ENCODE assay signal across 14 cellular contexts in the genomic region with DNA sequence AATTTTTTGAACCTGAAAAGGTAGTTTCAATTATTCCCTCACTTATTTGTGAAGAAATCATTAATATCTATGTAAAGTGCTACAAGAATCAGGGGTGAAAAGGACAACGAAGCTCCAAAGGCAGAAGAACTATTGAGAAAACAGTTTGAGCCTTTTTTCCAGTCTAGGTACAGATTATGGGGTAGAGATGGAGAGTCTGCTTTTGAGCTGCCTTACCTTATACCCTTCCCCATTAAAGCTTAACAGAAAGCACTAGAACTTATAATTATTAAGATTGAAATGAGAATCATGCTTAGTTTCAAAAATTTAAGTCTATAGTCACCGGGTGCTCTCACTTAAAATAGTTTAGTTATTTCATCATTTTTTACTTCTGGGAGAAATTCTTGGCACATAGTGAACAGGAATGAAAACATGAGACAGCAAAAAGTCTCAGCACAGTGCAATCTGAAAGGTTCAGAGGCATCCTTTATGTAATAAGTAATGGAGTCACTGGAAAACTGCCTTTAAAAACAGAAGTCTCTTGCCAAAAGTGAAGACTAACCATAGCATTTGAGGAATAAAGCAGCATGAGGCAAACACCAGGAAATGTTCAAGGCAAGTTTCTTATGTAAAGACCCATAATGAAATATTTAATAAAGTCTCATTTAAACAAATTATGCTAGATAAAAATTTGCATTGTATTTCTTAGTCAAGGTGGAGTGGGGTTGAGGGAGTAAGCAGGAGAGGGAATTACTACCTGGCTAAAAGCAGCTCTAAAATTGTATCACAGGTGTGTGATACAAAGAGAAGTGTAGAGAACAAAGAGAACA. TPM values are rescaled to one million over a fixed set of nuclear protein-coding genes. Genes with fewer than 3 reads are reported as not detected.
DNase-seq lines count a peak whose midpoint lies in the region; ATAC-seq and TF ChIP-seq lines count a peak whose summit lies in the region.
"Had no signal": no experiment of that assay in that cellular context is flagged by ENCODE, and none has a peak within 500 bp of the region (broad histone marks: within the 10 kb centered on the region; RNA-seq: fewer than 3 reads in every experiment).

No MANE protein-coding gene starts in this region.

- H3K4me3 Mint-ChIP-seq in nephron, result peak overlapping the region in 1 of 3 experiments; percentile 8
- no peak overlapping the region for H3K4me3 Mint-ChIP-seq in CD8-positive, alpha-beta T cell
- no peak overlapping the region for H3K4me3 Mint-ChIP-seq in activated naive CD4-positive, alpha-beta T cell treated with anti-CD3 and anti-CD28 coated beads for 36 hours
- H3K4me3 Mint-ChIP-seq: CD4-positive, alpha-beta T cell had no signal

- no peaks in the 10 kb centered on the region for H3K9me3 Mint-ChIP-seq in nephron
- H3K9me3 Mint-ChIP-seq in CD8-positive, alpha-beta T cell, result no peaks in the 10 kb centered on the region
- H3K9me3 Mint-ChIP-seq in activated naive CD4-positive, alpha-beta T cell treated with anti-CD3 and anti-CD28 coated beads for 36 hours, result peaks cover 1% of the 10 kb centered on the region
- H3K9me3 Mint-ChIP-seq: CD4-positive, alpha-beta T cell had no signal

- no peaks in the 10 kb centered on the region for H3K4me1 ChIP-seq in CD8-positive, alpha-beta T cell (ENCODE audit: insufficient read depth, low read length)

- intact Hi-C loops in dorsolateral prefrontal cortex (cut with DNase I), result loop anchor here in 1 of 2 donors (10.0 kb wide), 2 partner anchors 142 to 172 kb away; no protein-coding TSS in a partner anchor
- intact Hi-C loops in CD8-positive, alpha-beta T cell (cut with DNase I, micrococcal nuclease), result no loop called here
- intact Hi-C loops in activated naive CD4-positive, alpha-beta T cell treated with anti-CD3 and anti-CD28 coated beads for 36 hours (cut with micrococcal nuclease), result no loop called here

- peaks cover 10% of the 10 kb centered on the region for H3K27me3 Mint-ChIP-seq in nephron (ENCODE audit: low read depth)
- H3K27me3 Mint-ChIP-seq in CD8-positive, alpha-beta T cell (ENCODE audit: low read depth), result peaks cover 26% of the 10 kb centered on the region
- H3K27me3 Mint-ChIP-seq in activated naive CD4-positive, alpha-beta T cell treated with anti-CD3 and anti-CD28 coated beads for 36 hours (ENCODE audit: low read depth), result peaks cover 36% of the 10 kb centered on the region

- no peak for ATAC-seq in HG02885 (IDR thresholded peaks at IDR 0.05; ENCODE audit: poor library complexity, unreplicated experiment)
- ATAC-seq in CD8-positive, alpha-beta T cell, result no peak

- POLR2A ChIA-PET in CD8-positive, alpha-beta T cell (lab: Charles Lee), result no interaction called here

- H3K27ac Mint-ChIP-seq in nephron, result peak overlapping the region in 2 of 3 experiments; percentile 28 to 50
- H3K27ac Mint-ChIP-seq in CD8-positive, alpha-beta T cell, result no peak overlapping the region
- no peak overlapping the region for H3K27ac Mint-ChIP-seq in activated naive CD4-positive, alpha-beta T cell treated with anti-CD3 and anti-CD28 coated beads for 36 hours
- H3K27ac Mint-ChIP-seq: CD4-positive, alpha-beta T cell had no signal

- H3K4me1 Mint-ChIP-seq in nephron, result peaks cover 15% of the 10 kb centered on the region
- H3K4me1 Mint-ChIP-seq in CD8-positive, alpha-beta T cell (ENCODE audit: low read depth), result no peaks in the 10 kb centered on the region
- H3K4me1 Mint-ChIP-seq in activated naive CD4-positive, alpha-beta T cell treated with anti-CD3 and anti-CD28 coated beads for 36 hours (ENCODE audit: low read depth), result no peaks in the 10 kb centered on the region

- no peaks in the 10 kb centered on the region for H3K9me3 ChIP-seq in CD8-positive, alpha-beta T cell (ENCODE audit: low read length)

- no peaks in the 10 kb centered on the region for H3K36me3 ChIP-seq in CD8-positive, alpha-beta T cell (ENCODE audit: insufficient read depth, low read length)

- CTCF ChIA-PET in CD8-positive, alpha-beta T cell (lab: Charles Lee), result no interaction called here
- CTCF ChIA-PET in activated naive CD4-positive, alpha-beta T cell treated with anti-CD3 and anti-CD28 coated beads for 36 hours (lab: Charles Lee), result no interaction called here

- DNase-seq in AG09309 (ENCODE audit: low read depth), result peak; percentile 95
- DNase-seq in NCI-H226, result peak; percentile 73
- no peak for DNase-seq in dorsolateral prefrontal cortex
- DNase-seq in NCI-H2107 (lab: John Stamatoyannopoulos, UW), result no peak
- DNase-seq in CD8-positive, alpha-beta T cell, result no peak
- no peak for DNase-seq in activated naive CD4-positive, alpha-beta T cell treated with anti-CD3 and anti-CD28 coated beads for 36 hours
- DNase-seq: activated CD8-positive, alpha-beta memory T cell treated with anti-CD3 and anti-CD28 coated beads, Interleukin-2, amount 50 U/mL, for 4 hours; CD4-positive, alpha-beta T cell; midbrain; NCI-H1694 treated with DMSO at 0.1 percent for 48 hours; T1000 had no signal

- no peaks in the 10 kb centered on the region for H3K27me3 ChIP-seq in dorsolateral prefrontal cortex
- no peaks in the 10 kb centered on the region for H3K27me3 ChIP-seq in CD8-positive, alpha-beta T cell (ENCODE audit: insufficient read depth, low read length)

- H3K27ac ChIP-seq in dorsolateral prefrontal cortex, result peak overlapping the region in 32 of 59 donors; percentile 0 to 71 (median 37)
- no peak overlapping the region for H3K27ac ChIP-seq in CD8-positive, alpha-beta T cell (ENCODE audit: low read depth, low read length)

- H3K4me3 ChIP-seq in AG09309 (ENCODE audit: control insufficient read depth, low read depth, low read length), result no peak overlapping the region
- no peak overlapping the region for H3K4me3 ChIP-seq in dorsolateral prefrontal cortex
- no peak overlapping the region for H3K4me3 ChIP-seq in CD8-positive, alpha-beta T cell (ENCODE audit: low read depth, low read length)
- H3K4me3 ChIP-seq: smooth muscle cell had no signal

- TF ChIP-seq CTCF in AG09309 (IDR thresholded peaks at IDR 0.05; ENCODE audit: control insufficient read depth, insufficient read depth, low read depth, low read length, missing control alignments) (no peak), dorsolateral prefrontal cortex (IDR thresholded peaks at IDR 0.05 in 54 of 56, conservative IDR thresholded peaks at IDR 0.05 in 2 of 56; ENCODE audit: low read depth in 1 of 56, partially characterized antibody in 56 of 56) (no peak), nephron (IDR thresholded peaks at IDR 0.05; ENCODE audit: unreplicated experiment in 3 of 3) (no peak)
- TF ChIP-seq CTCF in CD8-positive, alpha-beta T cell (IDR thresholded peaks at IDR 0.05), result no peak

- no peaks in the 10 kb centered on the region for H3K36me3 Mint-ChIP-seq in nephron (ENCODE audit: low read depth)
- no peaks in the 10 kb centered on the region for H3K36me3 Mint-ChIP-seq in CD8-positive, alpha-beta T cell
- no peaks in the 10 kb centered on the region for H3K36me3 Mint-ChIP-seq in activated naive CD4-positive, alpha-beta T cell treated with anti-CD3 and anti-CD28 coated beads for 36 hours (ENCODE audit: low read depth)

RNA-seq across cellular contexts. Expression of a gene that starts 5.1 kb away (rescaled TPM):
- total RNA-seq in dorsolateral prefrontal cortex, result 100 to 1,000 TPM in 15 of 120 experiments, 10 to 100 TPM in 105; 56.6 to 129 (median 86.3) TPM
- total RNA-seq in CD8-positive, alpha-beta T cell, result under 1 TPM in 1 of 2 experiments, not detected in 1; 0.44 TPM
- total RNA-seq in activated naive CD4-positive, alpha-beta T cell treated with anti-CD3 and anti-CD28 coated beads for 36 hours, result not detected
- total RNA-seq: CD4-positive, alpha-beta T cell had no signal

Comparison
In these comparisons a context has a peak if more than half of its experiments do, and no peak if none do; other contexts are left out.
1. DNase-seq: peak in AG09309 (single experiment) and NCI-H226 (single experiment); none in dorsolateral prefrontal cortex (0 of 10), NCI-H2107 (single experiment), CD8-positive, alpha-beta T cell (0 of 7) and activated naive CD4-positive, alpha-beta T cell treated with anti-CD3 and anti-CD28 coated beads for 36 hours (single experiment).
2. H3K27ac Mint-ChIP-seq: peak in nephron (2 of 3); none in CD8-positive, alpha-beta T cell (single experiment) and activated naive CD4-positive, alpha-beta T cell treated with anti-CD3 and anti-CD28 coated beads for 36 hours (single experiment).
3. RNA of a gene that starts 5.1 kb away (total RNA-seq): 56.6 to 129 TPM in dorsolateral prefrontal cortex; 0.44 TPM in CD8-positive, alpha-beta T cell and not detected in activated naive CD4-positive, alpha-beta T cell treated with anti-CD3 and anti-CD28 coated beads for 36 hours; every median in the first group is over 10 times any median in the second.